Comparison of ENCODE assay signal across 8 cellular contexts in the genomic region with DNA sequence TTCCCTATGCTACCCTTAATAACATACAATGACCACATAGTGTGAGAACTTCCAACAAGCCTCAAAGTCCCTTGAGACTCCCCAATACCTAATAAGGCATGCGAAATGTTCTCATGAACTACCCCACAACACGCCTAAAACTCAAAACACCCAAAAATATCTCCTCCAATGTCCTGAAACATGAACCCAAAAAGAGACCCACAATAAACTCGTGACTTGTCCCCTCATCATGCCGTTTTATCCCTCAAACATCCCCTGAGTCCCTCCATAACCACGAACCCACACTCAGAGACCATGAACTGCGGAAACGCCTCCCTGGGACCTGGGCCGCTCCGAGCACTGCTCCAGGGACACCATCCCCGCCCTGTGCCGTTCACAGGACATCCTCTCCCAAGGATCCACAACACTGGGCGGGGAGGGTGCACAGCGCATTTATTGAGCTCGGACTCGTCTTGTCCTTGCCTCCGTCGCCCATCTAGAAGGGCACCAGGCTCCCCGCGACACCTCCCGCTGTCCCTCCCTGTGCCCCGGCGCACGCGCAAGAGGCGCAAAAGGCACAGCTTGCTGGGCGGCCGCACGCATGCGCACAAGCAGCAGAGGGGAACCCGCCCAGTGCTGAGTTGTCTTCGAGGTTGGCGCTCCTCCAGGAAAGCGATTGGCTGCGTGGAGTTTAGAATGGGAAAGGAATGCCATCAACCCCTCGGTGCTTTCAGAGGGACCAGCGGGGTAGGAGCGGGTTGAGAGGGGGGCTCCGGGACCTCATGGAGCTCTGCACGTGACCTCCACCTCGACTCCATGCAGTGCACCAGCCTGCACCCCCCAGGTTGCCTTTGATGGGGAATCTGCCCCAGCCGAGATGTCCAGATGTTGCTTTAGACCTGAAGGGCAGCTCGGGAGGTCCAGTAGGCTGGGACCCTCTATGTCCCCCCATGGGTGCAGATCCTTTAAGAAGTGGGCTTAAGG. TPM values are rescaled to one million over a fixed set of nuclear protein-coding genes. Genes with fewer than 3 reads are reported as not detected.
DNase-seq lines count a peak whose midpoint lies in the region; ATAC-seq, FAIRE-seq and TF ChIP-seq lines count a peak whose summit lies in the region.

No MANE protein-coding gene starts in this region.

- H3K4me3 ChIP-seq in left lung, result peak overlapping the region; percentile 33 to 44

- intact Hi-C loops in left lung (cut with DNase I), result no loop called here

- H3K27me3 ChIP-seq in left lung, result no peaks in the 10 kb centered on the region

- ATAC-seq in left lung, result peak; percentile 95

- TF ChIP-seq POLR2A in H54 (IDR thresholded peaks at IDR 0.05; ENCODE audit: low read depth, low read length), result peak; percentile 98

- no peak for FAIRE-seq in H54 (lab: Jason Lieb, UNC)

- TF ChIP-seq CTCF in left lung (IDR thresholded peaks at IDR 0.05), result no peak

- H3K4me1 ChIP-seq in left lung, result peaks cover 15 to 26% of the 10 kb centered on the region in 2 donors

- no peaks in the 10 kb centered on the region for H3K36me3 ChIP-seq in left lung

- peak overlapping the region; percentile 76 to 80 for H3K27ac ChIP-seq in left lung

- H3K9me3 ChIP-seq in left lung, result no peaks in the 10 kb centered on the region

- peak; percentile 75 for DNase-seq in DMS153 (lab: John Stamatoyannopoulos, UW)
- peak; percentile 99 for DNase-seq in H54 (ENCODE audit: insufficient read length, low spot score)
- DNase-seq in NCI-H2196 (lab: John Stamatoyannopoulos, UW; ENCODE audit: unreplicated experiment), result peak; percentile 95
- peak; percentile 75 to 83 for DNase-seq in activated CD4-positive, alpha-beta T cell treated with anti-CD3 and anti-CD28 coated beads for 24 hours (ENCODE audit: low read depth in 2 of 2)
- peak; percentile 87 for DNase-seq in cerebellar cortex (ENCODE audit: low spot score)
- DNase-seq in left lung, result peak; percentile 95 to 97
- peak; percentile 88 for DNase-seq in stimulated activated CD4-positive, alpha-beta T cell treated with anti-CD3 and anti-CD28 coated beads, Interleukin-4, amount 100 ng/mL, for 1 hour
- DNase-seq in UCSD-AML1 (lab: John Stamatoyannopoulos, UW; ENCODE audit: unreplicated experiment), result no peak

RNA-seq across cellular contexts. Expression of a gene that starts 8.8 kb away (rescaled TPM):
- total RNA-seq in left lung, result 100 to 1,000 TPM in 1 of 2 donors, 10 to 100 TPM in 1; 88.4 to 207 TPM

RNA-seq across cellular contexts. Expression of a gene that starts 10.5 kb away (rescaled TPM):
- 1 to 10 TPM; 1.8 to 2.5 TPM for total RNA-seq in left lung

RNA-seq across cellular contexts. Expression of a gene that starts 14.2 kb away (rescaled TPM):
- total RNA-seq in left lung, result 10 to 100 TPM; 20.1 to 24.0 TPM

RNA-seq across cellular contexts. Expression of a gene that starts 18.7 kb away (rescaled TPM):
- total RNA-seq in left lung, result not detected

RNA-seq across cellular contexts. Expression of a gene that starts 30.2 kb away (rescaled TPM):
- total RNA-seq in left lung, result 100 to 1,000 TPM; 111 to 123 TPM
